ENCODE assay signal across 8 cellular contexts in the genomic region with DNA sequence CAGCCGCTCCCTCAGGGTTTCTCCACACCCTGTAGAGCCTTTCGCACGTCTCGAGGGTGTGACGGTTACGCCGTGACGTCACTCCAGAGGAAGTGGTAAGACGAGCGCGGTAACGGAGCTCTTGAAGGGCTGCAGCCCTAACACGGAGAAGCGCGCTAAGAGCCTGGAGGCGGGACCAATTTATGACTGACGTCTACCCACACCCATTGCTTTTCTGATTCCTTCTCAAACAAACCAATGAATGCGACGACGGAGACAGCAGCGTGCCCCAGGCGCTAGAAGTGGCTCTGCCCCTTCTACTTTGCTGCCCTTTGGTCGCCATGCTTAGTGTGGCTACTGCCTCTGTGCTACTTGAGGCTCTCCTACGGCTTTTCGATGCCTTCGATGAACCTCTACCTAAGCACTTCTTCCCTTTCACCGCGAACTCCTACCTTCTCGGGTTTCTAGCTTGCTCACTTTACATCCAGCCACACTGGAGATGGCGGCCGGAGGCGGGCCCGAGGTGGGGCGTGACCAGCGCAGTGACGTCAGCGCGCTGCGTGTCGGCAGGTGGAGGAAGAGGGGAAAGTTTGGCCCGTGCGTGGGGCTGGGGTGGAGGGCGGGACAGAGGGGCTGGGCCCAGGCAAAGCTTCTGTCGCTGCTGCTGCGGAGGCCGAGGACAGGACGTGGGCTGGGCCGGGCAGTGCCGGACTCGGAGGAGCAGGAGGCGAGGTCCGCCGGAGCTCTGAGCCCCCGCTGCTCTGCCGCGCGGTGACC. TPM values are rescaled to one million over a fixed set of nuclear protein-coding genes. Genes with fewer than 3 reads are reported as not detected.
DNase-seq lines count a peak whose midpoint lies in the region; ATAC-seq, FAIRE-seq and TF ChIP-seq lines count a peak whose summit lies in the region.

A gene (plus strand): TSS at position 572 of the 756 bp plus-strand sequence. CDS start 340 bp downstream, outside the sequence.

- POLR2A ChIA-PET in AG04449 (lab: Yijun Ruan, JAX), result interaction anchor here (0.8 to 2.3 kb wide), 7 partner anchors 12 to 315 kb away, joined by 3 to 24 read pairs (median 4); a partner anchor contains a TSS
- POLR2A ChIA-PET in WTC11 (lab: Charles Lee), result interaction anchor here (1.0 to 2.3 kb wide), 4 partner anchors 24 to 290 kb away, joined by 3 to 31 read pairs (median 4); a partner anchor contains a TSS

- peaks cover 23% of the 10 kb centered on the region for H3K4me1 Mint-ChIP-seq in WTC11

- no peaks in the 10 kb centered on the region for H3K36me3 ChIP-seq in small intestine (ENCODE audit: control insufficient read depth in 2 of 2, insufficient read depth in 2 of 2, low read length in 2 of 2)

- peaks cover 3% of the 10 kb centered on the region; the same call in 1 of the 2 replicates for H3K36me3 Mint-ChIP-seq in WTC11

- no peaks in the 10 kb centered on the region for H3K9me3 ChIP-seq in small intestine (ENCODE audit: control insufficient read depth, low read depth)

- no peaks in the 10 kb centered on the region for H3K27me3 ChIP-seq in small intestine (ENCODE audit: control insufficient read depth in 2 of 2, insufficient read depth in 2 of 2, low read length in 2 of 2)

- H3K9me3 Mint-ChIP-seq in WTC11, result no peaks in the 10 kb centered on the region

- H3K27me3 Mint-ChIP-seq in WTC11 (ENCODE audit: low read depth), result no peaks in the 10 kb centered on the region

- ATAC-seq in GM18907 (IDR thresholded peaks at IDR 0.05; ENCODE audit: unreplicated experiment), result peak; percentile 95
- ATAC-seq in HG03159 (IDR thresholded peaks at IDR 0.05; ENCODE audit: unreplicated experiment), result peak; percentile 92
- ATAC-seq in WTC11, result peak; percentile 93

- FAIRE-seq in small intestine (lab: Jason Lieb, UNC), result peak; percentile 92

- TF ChIP-seq CTCF in AG04449 (IDR thresholded peaks at IDR 0.05; ENCODE audit: insufficient read depth, low read length, missing control alignments) (no peak), WTC11 (IDR thresholded peaks at IDR 0.05) (no peak), cardiac fibroblast (IDR thresholded peaks at IDR 0.05; ENCODE audit: low read depth, low read length) (no peak)

- CTCF ChIA-PET in AG04449 (lab: Yijun Ruan, JAX), result interaction anchor here (0.9 to 2.3 kb wide), 4 partner anchors 9 to 182 kb away, joined by 3 to 6 read pairs (median 4); a partner anchor contains a TSS
- CTCF ChIA-PET in WTC11 (lab: Charles Lee), result interaction anchor here (0.5 to 3.6 kb wide), 10 partner anchors 12 to 835 kb away, joined by 3 to 24 read pairs (median 3); a partner anchor contains a TSS

- peak within 1 kb of the TSS; percentile 99 for H3K27ac Mint-ChIP-seq in WTC11

- H3K27ac ChIP-seq in small intestine (ENCODE audit: low read depth in 1 of 2, low read length in 1 of 2), result peak within 1 kb of the TSS; percentile 92 to 98

- DNase-seq in AG04449 (ENCODE audit: low read depth, low spot score), result peak; percentile 98
- peak; percentile 99 for DNase-seq in NCI-H226
- DNase-seq in WTC11 (ENCODE audit: low spot score), result peak; percentile 92
- peak; percentile 100 for DNase-seq in cardiac fibroblast (ENCODE audit: low read depth in 2 of 2)
- peak; percentile 95 for DNase-seq in iPS-NIHi11 (ENCODE audit: low spot score)
- peak; percentile 100 for DNase-seq in small intestine

- peak within 1 kb of the TSS; percentile 92 for H3K4me3 Mint-ChIP-seq in WTC11

- peak within 1 kb of the TSS; percentile 79 for H3K4me3 ChIP-seq in AG04449 (ENCODE audit: low read depth, low read length)
- H3K4me3 ChIP-seq in cardiac fibroblast (replicated peaks in 1 of 2; ENCODE audit: low read depth in 2 of 2, low read length in 2 of 2), result peak within 1 kb of the TSS; percentile 86 to 87
- H3K4me3 ChIP-seq in small intestine (ENCODE audit: low read depth in 1 of 2, low read length in 2 of 2), result peak within 1 kb of the TSS; percentile 68 to 78

- peaks cover 10% of the 10 kb centered on the region in 2 donors for H3K4me1 ChIP-seq in small intestine (ENCODE audit: control insufficient read depth in 2 of 2, insufficient read depth in 1 of 2, low read depth in 1 of 2, low read length in 1 of 2)

- WGBS in small intestine, 3 donors, result 0% methylated on average over 48 to 57 of the region's 57 CpGs

TF ChIP-seq in WTC11, 78 proteins besides CTCF, POLR2A, EP300 and RAD21 (continues in another document):
- TF ChIP-seq, protein P1, sequence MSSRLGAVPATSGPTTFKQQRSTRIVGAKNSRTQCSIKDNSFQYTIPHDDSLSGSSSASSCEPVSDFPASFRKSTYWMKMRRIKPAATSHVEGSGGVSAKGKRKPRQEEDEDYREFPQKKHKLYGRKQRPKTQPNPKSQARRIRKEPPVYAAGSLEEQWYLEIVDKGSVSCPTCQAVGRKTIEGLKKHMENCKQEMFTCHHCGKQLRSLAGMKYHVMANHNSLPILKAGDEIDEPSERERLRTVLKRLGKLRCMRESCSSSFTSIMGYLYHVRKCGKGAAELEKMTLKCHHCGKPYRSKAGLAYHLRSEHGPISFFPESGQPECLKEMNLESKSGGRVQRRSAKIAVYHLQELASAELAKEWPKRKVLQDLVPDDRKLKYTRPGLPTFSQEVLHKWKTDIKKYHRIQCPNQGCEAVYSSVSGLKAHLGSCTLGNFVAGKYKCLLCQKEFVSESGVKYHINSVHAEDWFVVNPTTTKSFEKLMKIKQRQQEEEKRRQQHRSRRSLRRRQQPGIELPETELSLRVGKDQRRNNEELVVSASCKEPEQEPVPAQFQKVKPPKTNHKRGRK (CRISPR knock-in tag; IDR thresholded peaks at IDR 0.05; ENCODE audit: borderline replicate concordance), result no peak
- TF ChIP-seq, protein P2, sequence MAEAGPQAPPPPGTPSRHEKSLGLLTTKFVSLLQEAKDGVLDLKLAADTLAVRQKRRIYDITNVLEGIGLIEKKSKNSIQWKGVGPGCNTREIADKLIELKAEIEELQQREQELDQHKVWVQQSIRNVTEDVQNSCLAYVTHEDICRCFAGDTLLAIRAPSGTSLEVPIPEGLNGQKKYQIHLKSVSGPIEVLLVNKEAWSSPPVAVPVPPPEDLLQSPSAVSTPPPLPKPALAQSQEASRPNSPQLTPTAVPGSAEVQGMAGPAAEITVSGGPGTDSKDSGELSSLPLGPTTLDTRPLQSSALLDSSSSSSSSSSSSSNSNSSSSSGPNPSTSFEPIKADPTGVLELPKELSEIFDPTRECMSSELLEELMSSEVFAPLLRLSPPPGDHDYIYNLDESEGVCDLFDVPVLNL (CRISPR knock-in tag; IDR thresholded peaks at IDR 0.05; ENCODE audit: borderline replicate concordance, low read depth), result no peak
- peak; percentile 75; the same call in 1 of the 2 replicates for TF ChIP-seq ZNF232 (CRISPR knock-in tag; IDR thresholded peaks at IDR 0.05)
- no peak for TF ChIP-seq FOXP1 (CRISPR knock-in tag; IDR thresholded peaks at IDR 0.05; ENCODE audit: borderline replicate concordance)
- TF ChIP-seq, protein P3, sequence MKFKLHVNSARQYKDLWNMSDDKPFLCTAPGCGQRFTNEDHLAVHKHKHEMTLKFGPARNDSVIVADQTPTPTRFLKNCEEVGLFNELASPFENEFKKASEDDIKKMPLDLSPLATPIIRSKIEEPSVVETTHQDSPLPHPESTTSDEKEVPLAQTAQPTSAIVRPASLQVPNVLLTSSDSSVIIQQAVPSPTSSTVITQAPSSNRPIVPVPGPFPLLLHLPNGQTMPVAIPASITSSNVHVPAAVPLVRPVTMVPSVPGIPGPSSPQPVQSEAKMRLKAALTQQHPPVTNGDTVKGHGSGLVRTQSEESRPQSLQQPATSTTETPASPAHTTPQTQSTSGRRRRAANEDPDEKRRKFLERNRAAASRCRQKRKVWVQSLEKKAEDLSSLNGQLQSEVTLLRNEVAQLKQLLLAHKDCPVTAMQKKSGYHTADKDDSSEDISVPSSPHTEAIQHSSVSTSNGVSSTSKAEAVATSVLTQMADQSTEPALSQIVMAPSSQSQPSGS (CRISPR knock-in tag; IDR thresholded peaks at IDR 0.05; ENCODE audit: borderline replicate concordance, low read depth), result no peak
- TF ChIP-seq, protein P4, sequence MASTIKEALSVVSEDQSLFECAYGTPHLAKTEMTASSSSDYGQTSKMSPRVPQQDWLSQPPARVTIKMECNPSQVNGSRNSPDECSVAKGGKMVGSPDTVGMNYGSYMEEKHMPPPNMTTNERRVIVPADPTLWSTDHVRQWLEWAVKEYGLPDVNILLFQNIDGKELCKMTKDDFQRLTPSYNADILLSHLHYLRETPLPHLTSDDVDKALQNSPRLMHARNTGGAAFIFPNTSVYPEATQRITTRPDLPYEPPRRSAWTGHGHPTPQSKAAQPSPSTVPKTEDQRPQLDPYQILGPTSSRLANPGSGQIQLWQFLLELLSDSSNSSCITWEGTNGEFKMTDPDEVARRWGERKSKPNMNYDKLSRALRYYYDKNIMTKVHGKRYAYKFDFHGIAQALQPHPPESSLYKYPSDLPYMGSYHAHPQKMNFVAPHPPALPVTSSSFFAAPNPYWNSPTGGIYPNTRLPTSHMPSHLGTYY (CRISPR knock-in tag; IDR thresholded peaks at IDR 0.05), result no peak
- TF ChIP-seq GTF2I (CRISPR knock-in tag; conservative IDR thresholded peaks at IDR 0.05), result no peak
- no peak for TF ChIP-seq IRF2 (CRISPR knock-in tag; IDR thresholded peaks at IDR 0.05; ENCODE audit: borderline replicate concordance, low read depth)

RNA-seq across cellular contexts. Expression of the gene that starts here (rescaled TPM):
- total RNA-seq in WTC11 (2021), result 49.4 to 52.4 TPM (median 50.6 TPM) in 3 replicates
- 10 to 100 TPM; 15.3 to 21.5 (median 18.1) TPM for polyA plus RNA-seq in small intestine

Comparison
In these comparisons a context has a peak if more than half of its experiments do, and no peak if none do; other contexts are left out.
1. Peak in every context shown above with its lines: DNase-seq, ATAC-seq, H3K4me3 ChIP-seq and H3K27ac ChIP-seq.